In the genomic region with DNA sequence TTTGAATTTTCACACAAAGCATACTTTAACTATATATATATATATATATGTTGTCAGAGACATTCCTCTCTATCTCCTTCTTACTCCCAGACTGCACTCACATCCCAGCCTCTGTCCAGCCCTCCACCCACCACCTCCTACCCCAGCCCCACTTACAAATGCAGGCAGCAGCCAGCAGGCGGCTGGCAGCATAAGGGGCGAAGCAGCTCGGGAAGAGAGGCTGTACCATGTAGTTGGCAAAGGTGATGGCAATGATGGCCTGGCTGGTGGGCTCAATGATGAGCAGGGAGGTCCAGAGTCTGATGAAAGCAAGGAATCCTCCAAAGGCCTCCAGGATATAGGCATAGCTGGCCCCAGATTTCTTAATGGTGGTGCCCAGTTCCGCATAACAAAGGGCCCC, we compare ENCODE assay signal across 21 cellular contexts. TPM values are rescaled to one million over a fixed set of nuclear protein-coding genes. Genes with fewer than 3 reads are reported as not detected.
DNase-seq lines count a peak whose midpoint lies in the region; ATAC-seq, FAIRE-seq and TF ChIP-seq lines count a peak whose summit lies in the region.
"Had no signal": no experiment of that assay in that cellular context is flagged by ENCODE, and none has a peak within 500 bp of the region (broad histone marks: within the 10 kb centered on the region; RNA-seq: fewer than 3 reads in every experiment).

No MANE protein-coding gene starts in this region.

- ATAC-seq in WTC11 = peak; percentile 87
- ATAC-seq in GM18517 (IDR thresholded peaks at IDR 0.05; ENCODE audit: unreplicated experiment) = no peak
- ATAC-seq: left cardiac atrium had no signal

- TF ChIP-seq CTCF in WTC11 (IDR thresholded peaks at IDR 0.05) (no peak), kidney epithelial cell (IDR thresholded peaks at IDR 0.05; ENCODE audit: insufficient read depth, low read length, poor library complexity, severe bottlenecking) (peak; percentile 7), left ventricle myocardium inferior (IDR thresholded peaks at IDR 0.05; ENCODE audit: borderline replicate concordance) (no peak)

- no peak overlapping the region for H3K27ac Mint-ChIP-seq in WTC11
- H3K27ac Mint-ChIP-seq: activated T-helper 2 cell treated with anti-CD3 and anti-CD28 coated beads, Interferon-gamma antibody, Interleukin-2, Interleukin-4, amounts not matched to agents 10 μg/mL and 5 μg/mL and 100 μg/mL, durations not matched to agents 14 hours and 24 hours and 36 hours; CD4-positive, alpha-beta T cell had no signal

- H3K4me3 Mint-ChIP-seq in WTC11 = no peak overlapping the region
- H3K4me3 Mint-ChIP-seq: CD4-positive, alpha-beta T cell; neural crest cell had no signal

- peak; percentile 31 for FAIRE-seq in GM12891 (lab: Jason Lieb, UNC)

- H3K9me3 ChIP-seq in BLaER1 = no peaks in the 10 kb centered on the region
- H3K9me3 ChIP-seq in effector memory CD4-positive, alpha-beta T cell (ENCODE audit: control insufficient read depth, low read length) = no peaks in the 10 kb centered on the region
- no peaks in the 10 kb centered on the region for H3K9me3 ChIP-seq in left ventricle myocardium inferior (replicated peaks)

- H3K27me3 Mint-ChIP-seq in WTC11 (ENCODE audit: low read depth) = no peaks in the 10 kb centered on the region
- H3K27me3 Mint-ChIP-seq: CD4-positive, alpha-beta T cell had no signal

- H3K4me1 Mint-ChIP-seq in WTC11 = peaks cover 24% of the 10 kb centered on the region

- no peak overlapping the region for H3K9ac ChIP-seq in BLaER1

- H3K36me3 ChIP-seq in BLaER1 (no peaks in the 10 kb centered on the region), kidney epithelial cell (ENCODE audit: control insufficient read depth, insufficient read depth, low read length) (no peaks in the 10 kb centered on the region), left ventricle myocardium inferior (no peaks in the 10 kb centered on the region)
- no peaks in the 10 kb centered on the region for H3K36me3 ChIP-seq in effector memory CD4-positive, alpha-beta T cell (ENCODE audit: control insufficient read depth, insufficient read depth, low read length)

- H3K27ac ChIP-seq in BLaER1 (no peak overlapping the region), left ventricle myocardium inferior (replicated peaks) (no peak overlapping the region)
- H3K27ac ChIP-seq in effector memory CD4-positive, alpha-beta T cell (ENCODE audit: insufficient read depth, low read length, poor library complexity, severe bottlenecking) = no peak overlapping the region
- H3K27ac ChIP-seq: coronary artery, HL-60 had no signal

- DNase-seq in GM12891 (ENCODE audit: insufficient read length, low spot score) = no peak
- DNase-seq in WTC11 (ENCODE audit: low spot score) = peak; percentile 43
- DNase-seq in kidney epithelial cell (ENCODE audit: low read depth) = no peak
- DNase-seq in effector memory CD4-positive, alpha-beta T cell = no peak
- DNase-seq in left ventricle myocardium inferior = no peak
- no peak for DNase-seq in dermis blood vessel endothelial cell
- DNase-seq: ACHN; activated CD4-positive, alpha-beta T cell treated with anti-CD3 and anti-CD28 coated beads for 4 hours; CD4-positive, alpha-beta T cell; DMS153; hypothalamus; left cardiac atrium; midbrain; NCI-H226; RPMI8226 had no signal

- H3K9me3 Mint-ChIP-seq in WTC11 = no peaks in the 10 kb centered on the region
- H3K9me3 Mint-ChIP-seq: activated T-helper 2 cell treated with anti-CD3 and anti-CD28 coated beads, Interferon-gamma antibody, Interleukin-2, Interleukin-4, amounts not matched to agents 10 μg/mL and 5 μg/mL and 100 μg/mL, durations not matched to agents 14 hours and 24 hours and 36 hours; CD4-positive, alpha-beta T cell; neural crest cell had no signal

- no peaks in the 10 kb centered on the region for H3K36me3 Mint-ChIP-seq in WTC11

- 0 out of 2 replicates have a peak overlapping the region, but pooled peaks have one; percentile 3 for H3K4me2 ChIP-seq in BLaER1

- no peaks in the 10 kb centered on the region for H4K20me1 ChIP-seq in BLaER1

- H3K4me3 ChIP-seq in BLaER1 (no peak overlapping the region), kidney epithelial cell (ENCODE audit: low read depth, low read length) (no peak overlapping the region), left ventricle myocardium inferior (no peak overlapping the region)
- H3K4me3 ChIP-seq in effector memory CD4-positive, alpha-beta T cell (ENCODE audit: insufficient read depth, low read depth, low read length, poor library complexity, severe bottlenecking) = no peak overlapping the region
- H3K4me3 ChIP-seq: coronary artery had no signal

- no peaks in the 10 kb centered on the region for H3K27me3 ChIP-seq in BLaER1
- no peaks in the 10 kb centered on the region for H3K27me3 ChIP-seq in kidney epithelial cell (ENCODE audit: control insufficient read depth, insufficient read depth, low read length)
- H3K27me3 ChIP-seq in effector memory CD4-positive, alpha-beta T cell (replicated peaks; ENCODE audit: control insufficient read depth, insufficient read depth, low read length, poor library complexity, severe bottlenecking) = no peaks in the 10 kb centered on the region
- no peaks in the 10 kb centered on the region for H3K27me3 ChIP-seq in left ventricle myocardium inferior (ENCODE audit: low read depth)

- intact Hi-C loops in left ventricle myocardium inferior (cut with micrococcal nuclease) = no loop called here

- H3K4me1 ChIP-seq in BLaER1 (peaks cover 47% of the 10 kb centered on the region), left ventricle myocardium inferior (peaks cover 6% of the 10 kb centered on the region)
- no peaks in the 10 kb centered on the region for H3K4me1 ChIP-seq in effector memory CD4-positive, alpha-beta T cell (ENCODE audit: control insufficient read depth, insufficient read depth, low read length, poor library complexity, severe bottlenecking)

- POLR2A ChIA-PET in WTC11 (lab: Charles Lee) = interaction anchor here (0.5 to 2.3 kb wide), 2 partner anchors 9 to 102 kb away, joined by 3 to 10 read pairs; no protein-coding TSS in a partner anchor

- CTCF ChIA-PET in WTC11 (lab: Charles Lee) = interaction anchor here (0.6 to 2.8 kb wide), 14 partner anchors 9 to 256 kb away, joined by 3 to 30 read pairs (median 4); partner anchors contain the start of gene OXA1L

- TF ChIP-seq POLR2A in GM12891 (IDR thresholded peaks at IDR 0.05; ENCODE audit: low read depth, low read length) = no peak

TF ChIP-seq in GM12891, 5 proteins besides CTCF, POLR2A, EP300 and RAD21:
- no peak for TF ChIP-seq PAX5 (IDR thresholded peaks at IDR 0.05; ENCODE audit: insufficient read depth, low read length, severe bottlenecking)
- no peak for TF ChIP-seq SPI1 (IDR thresholded peaks at IDR 0.05; ENCODE audit: low read depth, low read length)
- no peak for TF ChIP-seq POLR2AphosphoS5 (IDR thresholded peaks at IDR 0.05; ENCODE audit: low read depth, low read length)
- no peak for TF ChIP-seq TAF1 (IDR thresholded peaks at IDR 0.05; ENCODE audit: low read depth, low read length)
- TF ChIP-seq POU2F2 (IDR thresholded peaks at IDR 0.05; ENCODE audit: low read depth, low read length) = no peak

TF ChIP-seq in WTC11, 78 proteins besides CTCF, POLR2A, EP300 and RAD21 (continues in another document):
- TF ChIP-seq E2F1 (CRISPR knock-in tag; IDR thresholded peaks at IDR 0.05) (no peak), CBFB (CRISPR knock-in tag; IDR thresholded peaks at IDR 0.05; ENCODE audit: low read depth) (no peak), ZNF121 (CRISPR knock-in tag; IDR thresholded peaks at IDR 0.05) (no peak)

RNA-seq across cellular contexts. Expression of gene SLC7A7, which starts 2.5 kb away (rescaled TPM):
- polyA plus RNA-seq in GM12891 (2012; ENCODE audit: low read depth, missing spikeins) = 35.4 TPM
- total RNA-seq in WTC11 (2021) = 3.0 to 4.3 TPM (median 4.2 TPM) in 3 replicates
- 6.8 and 10.0 TPM in 2 replicates for total RNA-seq in kidney epithelial cell
- total RNA-seq in left ventricle myocardium inferior = 4.6 TPM
- 4.8 and 8.3 TPM in 2 replicates for total RNA-seq in dermis blood vessel endothelial cell
- total RNA-seq: activated T-helper 2 cell treated with anti-CD3 and anti-CD28 coated beads, Interferon-gamma antibody, Interleukin-2, Interleukin-4, amounts not matched to agents 10 μg/mL and 5 μg/mL and 100 μg/mL, durations not matched to agents 14 hours and 24 hours and 36 hours had no signal

RNA-seq across cellular contexts. Expression of gene MRPL52, which starts 16.9 kb away (rescaled TPM):
- 188 TPM for polyA plus RNA-seq in GM12891 (2012; ENCODE audit: low read depth, missing spikeins)
- total RNA-seq in WTC11 (2021) = 170 to 200 TPM (median 200 TPM) in 3 replicates
- 102 and 362 TPM in 2 replicates for total RNA-seq in kidney epithelial cell
- total RNA-seq in left ventricle myocardium inferior = 110 TPM
- 30.1 and 38.1 TPM in 2 replicates for total RNA-seq in dermis blood vessel endothelial cell

RNA-seq across cellular contexts. Expression of gene MMP14, which starts 23.6 kb away (rescaled TPM):
- polyA plus RNA-seq in GM12891 (2012; ENCODE audit: low read depth, missing spikeins) = 1.3 TPM
- 81.6 to 94.4 TPM (median 83.9 TPM) in 3 replicates for total RNA-seq in WTC11 (2021)
- total RNA-seq in kidney epithelial cell = 650 and 669 TPM in 2 replicates
- 22.1 TPM for total RNA-seq in left ventricle myocardium inferior
- 73.3 and 138 TPM in 2 replicates for total RNA-seq in dermis blood vessel endothelial cell

RNA-seq across cellular contexts. Expression of gene OXA1L, which starts 46.3 kb away (rescaled TPM):
- polyA plus RNA-seq in GM12891 (2012; ENCODE audit: low read depth, missing spikeins) = 213 TPM
- total RNA-seq in WTC11 (2021) = 133 to 138 TPM (median 135 TPM) in 3 replicates
- total RNA-seq in kidney epithelial cell = 84.5 and 143 TPM in 2 replicates
- 182 TPM for total RNA-seq in left ventricle myocardium inferior
- 48.8 and 70.6 TPM in 2 replicates for total RNA-seq in dermis blood vessel endothelial cell

RNA-seq across cellular contexts. Expression of gene LRP10, which starts 58.8 kb away (rescaled TPM):
- polyA plus RNA-seq in GM12891 (2012; ENCODE audit: low read depth, missing spikeins) = 31.2 TPM
- total RNA-seq in WTC11 (2021) = 18.4 to 24.0 TPM (median 19.0 TPM) in 3 replicates
- 124 and 150 TPM in 2 replicates for total RNA-seq in kidney epithelial cell
- total RNA-seq in left ventricle myocardium inferior = 48.3 TPM
- 59.4 and 126 TPM in 2 replicates for total RNA-seq in dermis blood vessel endothelial cell
